Comparison of ENCODE assay signal across 23 cellular contexts in the genomic region with DNA sequence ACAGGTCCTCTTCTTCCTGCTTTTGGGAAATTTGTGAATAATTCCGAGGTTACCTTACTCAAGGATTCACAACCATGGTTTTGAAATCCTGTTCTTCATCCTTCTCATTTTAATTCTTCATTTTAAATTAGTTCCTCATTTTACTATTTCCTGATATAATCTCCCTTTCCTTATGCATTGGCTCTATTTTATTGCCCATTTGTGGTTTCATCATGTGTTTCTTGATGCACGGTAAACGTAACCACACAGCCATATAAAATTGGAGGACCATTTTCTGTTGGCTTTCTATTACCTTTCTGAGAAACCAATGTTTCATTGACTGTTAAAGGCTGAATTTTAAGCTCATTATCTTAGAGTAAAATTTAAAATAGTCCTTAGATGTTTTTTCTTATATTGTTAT.
"Had no signal": no experiment of that assay in that cellular context is flagged by ENCODE, and none has a peak within 500 bp of the region (broad histone marks: within the 10 kb centered on the region; RNA-seq: fewer than 3 reads in every experiment).

No MANE protein-coding gene starts in this region.

- H3K27ac ChIP-seq: epithelial cell of prostate, gastrocnemius medialis, lower lobe of right lung, ovary, psoas muscle, sigmoid colon, testis, tibial artery had no signal

- H3K4me3 ChIP-seq: gastrocnemius medialis, lower lobe of right lung, ovary, psoas muscle, sigmoid colon, testis, tibial artery had no signal

- H3K9me3 ChIP-seq: gastrocnemius medialis, lower lobe of right lung, ovary, psoas muscle, sigmoid colon, testis, tibial artery had no signal

- DNase-seq: effector CD8-positive, alpha-beta T cell; endodermal cell; foreskin fibroblast; gastrocnemius medialis; head of caudate nucleus; left ventricle myocardium superior; lower lobe of right lung; natural killer cell; occipital lobe; ovary; posterior cingulate gyrus; psoas muscle; right cardiac atrium; sigmoid colon; stimulated activated CD4-positive, alpha-beta T cell treated with anti-CD3 and anti-CD28 coated beads, Interleukin-2, amount 100 ng/mL, for 24 hours; stimulated activated CD4-positive, alpha-beta T cell treated with anti-CD3 and anti-CD28 coated beads, Interleukin-4, amount 100 ng/mL, for 24 hours; stimulated activated naive CD4-positive, alpha-beta T cell treated with Interleukin-2 at 50 U/mL for 16 hours; substantia nigra; testis; tibial artery had no signal

- ATAC-seq: esophagus mucosa; gastrocnemius medialis; left ventricle myocardium superior; lower lobe of right lung; natural killer cell; psoas muscle; right cardiac atrium; stimulated activated effector memory CD8-positive, alpha-beta T cell treated with anti-CD3 and anti-CD28 coated beads, Interleukin-12 subunit alpha, Interleukin-12 subunit beta, amount 100 ng/mL, for 72 hours had no signal

- H3K27me3 ChIP-seq: gastrocnemius medialis, ovary, sigmoid colon, testis, tibial artery had no signal

- H3K36me3 ChIP-seq: gastrocnemius medialis, lower lobe of right lung, ovary, sigmoid colon, tibial artery had no signal

- H3K4me1 ChIP-seq: gastrocnemius medialis, lower lobe of right lung, psoas muscle, sigmoid colon, testis, tibial artery had no signal
